ENCODE assay signal across 6 cellular contexts in genomic region chr17:28576016-28576415, GRCh38. TPM values are rescaled to one million over a fixed set of nuclear protein-coding genes. Genes with fewer than 3 reads are reported as not detected.
A peak's percentile ranks its signal among the peaks of the same experiment; 100 is the strongest.
DNase-seq lines count a peak whose midpoint lies in the region; ATAC-seq and TF ChIP-seq lines count a peak whose summit lies in the region.
"Not testable (repeated sequence)": the region's sequence is repeated elsewhere in the genome, so short reads cannot be mapped to it uniquely, and the experiment has no call there.

No MANE protein-coding gene starts in this region.

- ATAC-seq in activated T-helper 17 cell treated with anti-CD3 and anti-CD28 coated beads, Interleukin-2, amount 50 U/mL, for 72 hours (replicated peaks); memory B cell (ENCODE audit: low read depth): not testable (repeated sequence)

- H2AFZ ChIP-seq in OCI-LY3 (ENCODE audit: low read depth, low read length): not testable (repeated sequence)

- H3K9me3 ChIP-seq in OCI-LY3 (ENCODE audit: insufficient read depth, low read length): not testable (repeated sequence)

- peak overlapping the region; percentile 68 for H3K4me2 ChIP-seq in OCI-LY3 (ENCODE audit: low read length)

- not testable (repeated sequence) for TF ChIP-seq CTCF in GM12865 (IDR thresholded peaks at IDR 0.05; ENCODE audit: insufficient read depth, low read depth, low read length, missing control alignments); OCI-LY3 (IDR thresholded peaks at IDR 0.05; ENCODE audit: low read depth, low read length); type B pancreatic cell (conservative IDR thresholded peaks at IDR 0.05)

- peak overlapping the region; percentile 20; the same call in 1 of the 2 replicates for H3K9ac ChIP-seq in OCI-LY3 (ENCODE audit: low read length)

- peak overlapping the region; percentile 93 for H3K27ac Mint-ChIP-seq in activated T-helper 17 cell treated with anti-CD3 and anti-CD28 coated beads, Interleukin-2, amount 50 U/mL, for 72 hours
- H3K27ac Mint-ChIP-seq in memory B cell: peak overlapping the region; percentile 73
- H3K27ac Mint-ChIP-seq in type B pancreatic cell: not testable (repeated sequence)

- not testable (repeated sequence) for H3K79me2 ChIP-seq in OCI-LY3 (ENCODE audit: low read length)

- H3K27ac ChIP-seq in OCI-LY3 (ENCODE audit: low read length): not testable (repeated sequence)
- H3K27ac ChIP-seq in cingulate gyrus (ENCODE audit: low read depth, low read length): peak overlapping the region; percentile 76

- peak overlapping the region; percentile 97 for H3K4me3 Mint-ChIP-seq in activated T-helper 17 cell treated with anti-CD3 and anti-CD28 coated beads, Interleukin-2, amount 50 U/mL, for 72 hours
- H3K4me3 Mint-ChIP-seq in memory B cell: peak overlapping the region; percentile 80
- H3K4me3 Mint-ChIP-seq in type B pancreatic cell: peak overlapping the region; percentile 61

- H3K4me3 ChIP-seq in GM12865 (ENCODE audit: low read depth, low read length) (peak overlapping the region; percentile 62), OCI-LY3 (ENCODE audit: low read length) (peak overlapping the region; percentile 69)

- not testable (repeated sequence) for H4K20me1 ChIP-seq in OCI-LY3 (ENCODE audit: insufficient read depth, low read length)

- not testable (repeated sequence) for H3K27me3 Mint-ChIP-seq in activated T-helper 17 cell treated with anti-CD3 and anti-CD28 coated beads, Interleukin-2, amount 50 U/mL, for 72 hours; memory B cell; type B pancreatic cell

- peaks cover 35% of the 10 kb centered on the region for H3K4me1 Mint-ChIP-seq in activated T-helper 17 cell treated with anti-CD3 and anti-CD28 coated beads, Interleukin-2, amount 50 U/mL, for 72 hours
- H3K4me1 Mint-ChIP-seq in memory B cell (peaks cover 12% of the 10 kb centered on the region), type B pancreatic cell (ENCODE audit: unreplicated experiment) (peaks cover 13% of the 10 kb centered on the region)

- H3K27me3 ChIP-seq in OCI-LY3 (ENCODE audit: low read depth, low read length): not testable (repeated sequence)

- H3K9me3 Mint-ChIP-seq in activated T-helper 17 cell treated with anti-CD3 and anti-CD28 coated beads, Interleukin-2, amount 50 U/mL, for 72 hours; memory B cell; type B pancreatic cell: not testable (repeated sequence)

- H3K36me3 Mint-ChIP-seq in activated T-helper 17 cell treated with anti-CD3 and anti-CD28 coated beads, Interleukin-2, amount 50 U/mL, for 72 hours (ENCODE audit: low read depth): peaks cover 87% of the 10 kb centered on the region
- H3K36me3 Mint-ChIP-seq in memory B cell, type B pancreatic cell: not testable (repeated sequence)

- not testable (repeated sequence) for DNase-seq in GM12865 (ENCODE audit: low read depth); memory B cell (ENCODE audit: low spot score in 2 of 2); type B pancreatic cell (ENCODE audit: extremely low spot score, unreplicated experiment)

- peaks cover 73% of the 10 kb centered on the region for H3K36me3 ChIP-seq in OCI-LY3 (replicated peaks; ENCODE audit: low read depth, low read length)

- peaks cover 43% of the 10 kb centered on the region for H3K4me1 ChIP-seq in OCI-LY3 (ENCODE audit: low read length)

RNA-seq across cellular contexts. Expression of gene ALDOC, which starts 0.7 kb away (rescaled TPM):
- total RNA-seq in activated T-helper 17 cell treated with anti-CD3 and anti-CD28 coated beads, Interleukin-2, amount 50 U/mL, for 72 hours: 100 to 1,000 TPM in 1 of 2 donors, 10 to 100 TPM in 1; 55.0 to 335 TPM
- total RNA-seq in type B pancreatic cell (ENCODE audit: low replicate concordance): 7.1 and 12.6 TPM in 2 replicates

RNA-seq across cellular contexts. Expression of gene PIGS, which starts 4.7 kb away (rescaled TPM):
- 10 to 100 TPM; 33.2 to 38.9 TPM for total RNA-seq in activated T-helper 17 cell treated with anti-CD3 and anti-CD28 coated beads, Interleukin-2, amount 50 U/mL, for 72 hours
- 66.1 and 75.0 TPM in 2 replicates for total RNA-seq in type B pancreatic cell (ENCODE audit: low replicate concordance)

RNA-seq across cellular contexts. Expression of gene SPAG5, which starts 22.8 kb away (rescaled TPM):
- 100 to 1,000 TPM; 140 to 195 TPM for total RNA-seq in activated T-helper 17 cell treated with anti-CD3 and anti-CD28 coated beads, Interleukin-2, amount 50 U/mL, for 72 hours
- 30.9 and 88.3 TPM in 2 replicates for total RNA-seq in type B pancreatic cell (ENCODE audit: low replicate concordance)

RNA-seq across cellular contexts. Expression of gene UNC119, which starts 23.6 kb away (rescaled TPM):
- 10 to 100 TPM; 39.1 to 67.7 TPM for total RNA-seq in activated T-helper 17 cell treated with anti-CD3 and anti-CD28 coated beads, Interleukin-2, amount 50 U/mL, for 72 hours
- 40.2 and 52.2 TPM in 2 replicates for total RNA-seq in type B pancreatic cell (ENCODE audit: low replicate concordance)

RNA-seq across cellular contexts. Expression of gene RSKR, which starts 38.0 kb away (rescaled TPM):
- total RNA-seq in activated T-helper 17 cell treated with anti-CD3 and anti-CD28 coated beads, Interleukin-2, amount 50 U/mL, for 72 hours: 10 to 100 TPM; 25.5 to 36.3 TPM
- 17.5 and 27.7 TPM in 2 replicates for total RNA-seq in type B pancreatic cell (ENCODE audit: low replicate concordance)
